Comparison of ENCODE assay signal across 10 cellular contexts in genomic region chr16:27408012-27408601, GRCh38. TPM values are rescaled to one million over a fixed set of nuclear protein-coding genes. Genes with fewer than 3 reads are reported as not detected.
A peak's percentile ranks its signal among the peaks of the same experiment; 100 is the strongest.
DNase-seq lines count a peak whose midpoint lies in the region; ATAC-seq, FAIRE-seq and TF ChIP-seq lines count a peak whose summit lies in the region.
"Had no signal": no experiment of that assay in that cellular context is flagged by ENCODE, and none has a peak within 500 bp of the region (broad histone marks: within the 10 kb centered on the region; RNA-seq: fewer than 3 reads in every experiment).

No MANE protein-coding gene starts in this region.

- H3K23ac ChIP-seq in H1 (ENCODE audit: insufficient read length) (no peak overlapping the region), H9 (ENCODE audit: insufficient read length, low read depth, low read length) (no peak overlapping the region)

- H3K4ac ChIP-seq in H1 (replicated peaks; ENCODE audit: insufficient read length, low read depth, low read length) (no peak overlapping the region), H9 (ENCODE audit: low read depth, low read length) (no peak overlapping the region)

- H4K8ac ChIP-seq in H1 (ENCODE audit: extremely low read depth, insufficient read depth, low read length), result no peak overlapping the region
- H4K8ac ChIP-seq in H9 (replicated peaks; ENCODE audit: insufficient read length, low read depth, low read length), result no peak overlapping the region

- no peak overlapping the region for H3T11ph ChIP-seq in H9 (ENCODE audit: low read length)

- H2BK20ac ChIP-seq in H1 (ENCODE audit: low read length), result no peak overlapping the region
- no peak overlapping the region for H2BK20ac ChIP-seq in H9 (ENCODE audit: low read depth, low read length, poor library complexity, severe bottlenecking)

- no peak overlapping the region for H4K91ac ChIP-seq in H1 (replicated peaks; ENCODE audit: insufficient read length, low read length)
- H4K91ac ChIP-seq in H9 (ENCODE audit: insufficient read length, low read depth, low read length), result no peak overlapping the region

- POLR2A ChIA-PET in RWPE1 (lab: Yijun Ruan, JAX; ENCODE audit: low non-redundant PET), result no interaction called here
- POLR2A ChIA-PET in H1 (lab: Charles Lee; ENCODE audit: partially characterized antibody), result no interaction called here
- POLR2A ChIA-PET in A673 (lab: Charles Lee; ENCODE audit: low non-redundant PET), result no interaction called here

- H3K4me1 ChIP-seq in H1 (replicated peaks in 1 of 4; ENCODE audit: control insufficient read depth in 3 of 4, insufficient read depth in 4 of 4, low read length in 3 of 4) (peaks cover 0 to 6% (median 4%) of the 10 kb centered on the region in 4 experiments; a peak in 3 of 7 replicates), A673 (ENCODE audit: insufficient read depth, low read length, poor library complexity, severe bottlenecking) (no peaks in the 10 kb centered on the region), left ventricle myocardium inferior (peaks cover under 1% of the 10 kb centered on the region), H9 (ENCODE audit: insufficient read depth, low read length) (no peaks in the 10 kb centered on the region)

- CTCF ChIA-PET in RWPE1 (lab: Yijun Ruan, JAX), result no interaction called here
- CTCF ChIA-PET in H1 (lab: Charles Lee; ENCODE audit: partially characterized antibody), result no interaction called here
- CTCF ChIA-PET in A673 (lab: Charles Lee), result no interaction called here

- no peaks in the 10 kb centered on the region for H3K9me3 ChIP-seq in H1 (ENCODE audit: insufficient read depth in 2 of 2, low read depth in 1 of 2, low read length in 1 of 2)
- H3K9me3 ChIP-seq in A673 (ENCODE audit: low read depth, low read length, poor library complexity, severe bottlenecking), result no peaks in the 10 kb centered on the region
- peaks cover 39% of the 10 kb centered on the region for H3K9me3 ChIP-seq in left ventricle myocardium inferior (replicated peaks)
- H3K9me3 ChIP-seq in H9 (ENCODE audit: control insufficient read depth, low read depth, low read length), result no peaks in the 10 kb centered on the region

- H2BK15ac ChIP-seq in H1 (ENCODE audit: low read length) (no peak overlapping the region), H9 (ENCODE audit: low read depth, low read length) (no peak overlapping the region)

- no peak overlapping the region for H3K18ac ChIP-seq in H1 (ENCODE audit: extremely low read depth, low read length)
- H3K18ac ChIP-seq in H9 (ENCODE audit: insufficient read length, low read depth, low read length), result no peak overlapping the region

- DNase-seq in RWPE1 (ENCODE audit: low spot score) (peak; percentile 20), H1 (ENCODE audit: low read depth in 1 of 2, low spot score in 2 of 2) (no peak), A673 (ENCODE audit: low spot score) (no peak), NCI-H146 (lab: John Stamatoyannopoulos, UW) (no peak), left ventricle myocardium inferior (no peak), H9 (no peak)
- DNase-seq: heart left ventricle had no signal

- H2BK12ac ChIP-seq in H1 (ENCODE audit: low read depth, low read length), result no peak overlapping the region
- no peak overlapping the region for H2BK12ac ChIP-seq in H9 (ENCODE audit: insufficient read length, low read depth, low read length)

- H3K27ac Mint-ChIP-seq in H9, result no peak overlapping the region

- peak; percentile 30 for ATAC-seq in GM21723 (IDR thresholded peaks at IDR 0.05; ENCODE audit: unreplicated experiment)

- H4K20me1 ChIP-seq in H1 (replicated peaks in 1 of 2; ENCODE audit: control insufficient read depth in 1 of 2, insufficient read depth in 2 of 2, low read length in 2 of 2), result no peaks in the 10 kb centered on the region
- H4K20me1 ChIP-seq in H9 (ENCODE audit: control insufficient read depth, insufficient read depth, insufficient read length), result no peaks in the 10 kb centered on the region

- H3K36me3 Mint-ChIP-seq in H9 (ENCODE audit: insufficient read depth in 1 of 3, low read depth in 3 of 3), result peaks cover 0 to 11% (median 0%) of the 10 kb centered on the region in 3 experiments; a peak in 3 of 7 replicates

- H2BK5ac ChIP-seq in H1 (ENCODE audit: low read depth, low read length) (no peak overlapping the region), H9 (ENCODE audit: insufficient read length, low read length) (no peak overlapping the region)

- H3K4me3 Mint-ChIP-seq in H9, result no peak overlapping the region

- H3K4me2 ChIP-seq in H1 (ENCODE audit: insufficient read depth in 1 of 2, low read depth in 2 of 2, low read length in 2 of 2) (no peak overlapping the region), H9 (ENCODE audit: insufficient read depth, insufficient read length, low read length) (no peak overlapping the region)

- intact Hi-C loops in A673 (cut with micrococcal nuclease; ENCODE audit: unreplicated experiment), result no loop called here
- intact Hi-C loops in left ventricle myocardium inferior (cut with micrococcal nuclease), result no loop called here

- 85% methylated on average over 3 of the region's 3 CpGs; no CpG with 5 or more reads in 1 of the 2 experiments for WGBS in H1 (ENCODE audit: extremely low coverage in 1 of 2, insufficient coverage in 1 of 2, insufficient read length in 1 of 2, insufficient replicate concordance in 2 of 2, low coverage in 1 of 2, low lambda C conversion rate in 2 of 2, missing lambda C conversion rate in 1 of 2), 2 experiments
- WGBS in H9 (ENCODE audit: extremely low coverage, insufficient read length, low lambda C conversion rate), result no CpG with 5 or more reads among the region's 3 CpGs

- H2AFZ ChIP-seq in H1 (ENCODE audit: low read length) (peak overlapping the region; percentile 57; the same call in 1 of the 2 replicates), H9 (ENCODE audit: low read length) (no peak overlapping the region)

- no peak for FAIRE-seq in H1 (lab: Jason Lieb, UNC)

- peaks cover 21 to 22% of the 10 kb centered on the region in 2 experiments for H3K4me1 Mint-ChIP-seq in H9

- no TSS peak for BruUV-seq in A673 (replicated peaks; lab: Mats Ljungman, UMichigan)

- H4K5ac ChIP-seq in H1 (ENCODE audit: insufficient read length, low read depth, low read length) (no peak overlapping the region), H9 (ENCODE audit: insufficient read length, low read depth, low read length) (no peak overlapping the region)

- H3K56ac ChIP-seq in H1 (replicated peaks; ENCODE audit: insufficient read length, low read depth, low read length) (no peak overlapping the region), H9 (ENCODE audit: insufficient read length, low read depth, low read length) (no peak overlapping the region)

- H3K23me2 ChIP-seq in H1 (ENCODE audit: low read depth, low read length) (no peaks in the 10 kb centered on the region), H9 (ENCODE audit: insufficient read length, low read depth, low read length, poor library complexity, severe bottlenecking) (no peaks in the 10 kb centered on the region)

- H3K27me3 ChIP-seq in H1 (replicated peaks in 1 of 4; ENCODE audit: control insufficient read depth in 3 of 4, extremely low read depth in 1 of 4, insufficient read depth in 3 of 4, low read length in 3 of 4) (no peaks in the 10 kb centered on the region), A673 (replicated peaks; ENCODE audit: insufficient read depth, low read depth, low read length, poor library complexity) (no peaks in the 10 kb centered on the region), left ventricle myocardium inferior (ENCODE audit: low read depth) (peaks cover 47% of the 10 kb centered on the region), H9 (ENCODE audit: insufficient read depth, low read length) (no peaks in the 10 kb centered on the region)

- TF ChIP-seq POLR2A in H1 (IDR thresholded peaks at IDR 0.05; ENCODE audit: control extremely low read depth in 1 of 2, low read depth in 2 of 2, low read length in 2 of 2), result no peak

- H3K9ac ChIP-seq in H1 (replicated peaks in 1 of 4; ENCODE audit: extremely low read depth in 1 of 4, low read depth in 3 of 4, low read length in 3 of 4) (no peak overlapping the region), H9 (ENCODE audit: extremely low read depth, insufficient read length, low read length) (no peak overlapping the region)

- no peaks in the 10 kb centered on the region for H3K36me3 ChIP-seq in H1 (ENCODE audit: control insufficient read depth in 2 of 4, insufficient read depth in 4 of 4, low read length in 3 of 4)
- no peaks in the 10 kb centered on the region for H3K36me3 ChIP-seq in A673 (ENCODE audit: insufficient read depth, low read length, poor library complexity, severe bottlenecking)
- H3K36me3 ChIP-seq in left ventricle myocardium inferior, result no peaks in the 10 kb centered on the region
- H3K36me3 ChIP-seq: heart left ventricle, thoracic aorta had no signal

- no peak for TF ChIP-seq CTCF in RWPE1 (conservative IDR thresholded peaks at IDR 0.05; ENCODE audit: low read depth)
- no peak for TF ChIP-seq CTCF in H1 (IDR thresholded peaks at IDR 0.05; ENCODE audit: control extremely low read depth in 1 of 3, insufficient read depth in 1 of 3, low read depth in 1 of 3, low read length in 3 of 3)
- no peak for TF ChIP-seq CTCF in A673 (conservative IDR thresholded peaks at IDR 0.05; ENCODE audit: low read depth, low read length)
- TF ChIP-seq CTCF in left ventricle myocardium inferior (IDR thresholded peaks at IDR 0.05; ENCODE audit: borderline replicate concordance), result no peak
- TF ChIP-seq CTCF in H9 (conservative IDR thresholded peaks at IDR 0.05), result no peak

- H3K79me1 ChIP-seq in H1 (ENCODE audit: low read depth, low read length) (no peaks in the 10 kb centered on the region), H9 (ENCODE audit: insufficient read depth, low read depth, low read length, poor library complexity, severe bottlenecking) (no peaks in the 10 kb centered on the region)

- H3K4me3 ChIP-seq in GM08714 (ENCODE audit: low read length) (peak overlapping the region; percentile 54; the same call in 1 of the 2 replicates), H1 (ENCODE audit: extremely low read depth in 1 of 4, insufficient read depth in 2 of 4, low read depth in 3 of 4, low read length in 4 of 4) (no peak overlapping the region), A673 (ENCODE audit: low read depth, low read length, poor library complexity, severe bottlenecking) (no peak overlapping the region), left ventricle myocardium inferior (no peak overlapping the region)
- H3K4me3 ChIP-seq: heart left ventricle, thoracic aorta had no signal

- H3K14ac ChIP-seq in H1 (ENCODE audit: insufficient read length) (no peak overlapping the region), H9 (ENCODE audit: insufficient read depth, low read length) (no peak overlapping the region)

- peaks cover 5 to 19% of the 10 kb centered on the region in 2 experiments for H3K9me3 Mint-ChIP-seq in H9

- TF ChIP-seq RAD21 in H1 (IDR thresholded peaks at IDR 0.05 in 1 of 2, conservative IDR thresholded peaks at IDR 0.05 in 1 of 2; ENCODE audit: low read depth in 2 of 2, low read length in 2 of 2), result no peak

- TF ChIP-seq EP300 in H1 (IDR thresholded peaks at IDR 0.05; ENCODE audit: borderline replicate concordance in 1 of 2, low read depth in 2 of 2, low read length in 2 of 2), result no peak

- H3K27ac ChIP-seq in RWPE1 (no peak overlapping the region), H1 (ENCODE audit: low read depth, low read length) (no peak overlapping the region), A673 (ENCODE audit: low read depth, low read length, poor library complexity, severe bottlenecking) (no peak overlapping the region), left ventricle myocardium inferior (replicated peaks) (no peak overlapping the region), H9 (ENCODE audit: insufficient read length, low read depth, low read length) (no peak overlapping the region)
- H3K27ac ChIP-seq: thoracic aorta had no signal

- no peak overlapping the region for H2BK120ac ChIP-seq in H1 (replicated peaks; ENCODE audit: low read depth, low read length)
- no peak overlapping the region for H2BK120ac ChIP-seq in H9 (ENCODE audit: low read depth, low read length, poor library complexity, severe bottlenecking)

- H3K79me2 ChIP-seq in H1 (ENCODE audit: control insufficient read depth in 1 of 2, insufficient read depth in 2 of 2, low read length in 2 of 2), result no peaks in the 10 kb centered on the region
- H3K79me2 ChIP-seq in H9 (ENCODE audit: insufficient read depth, low read length), result no peaks in the 10 kb centered on the region

- H2AK5ac ChIP-seq in H1 (ENCODE audit: low read depth, low read length), result no peak overlapping the region
- H2AK5ac ChIP-seq in H9 (ENCODE audit: insufficient read length, low read length), result no peak overlapping the region

- 0 out of 2 replicates have a peak, but pooled peaks cover 1% of the 10 kb centered on the region for H3K27me3 Mint-ChIP-seq in H9 (ENCODE audit: low read depth)

RNA-seq across cellular contexts. Expression of gene IL21R, which starts 6.1 kb away (rescaled TPM):
- total RNA-seq in H1 (2021; fragmentation: NEBNext Ultra II Directional; extraction: Animal tissue kit (Norgen Biotek cat#: 25700)), result 0.34 TPM in 2 replicates
- 0.70 and 0.75 TPM in 2 replicates for polyA plus RNA-seq in H1 (2011; rRNA removed)
- 0.79 TPM for polyA plus RNA-seq in H1 (2011; cell fraction: cytosol; rRNA removed)
- 0.43 TPM for polyA plus RNA-seq in H1 (2011; cell fraction: nucleus; rRNA removed)
- polyA plus RNA-seq in H1 (2012, experiment 1 of 2), result 0.29 to 0.58 TPM (median 0.34 TPM) in 4 replicates
- polyA plus RNA-seq in H1 (2012, experiment 2 of 2), result 0.33 TPM
- polyA plus RNA-seq in H1 (2013, experiment 1 of 2), result 0.97 TPM
- polyA plus RNA-seq in H1 (2013, experiment 2 of 2), result 0.96 TPM
- polyA minus RNA-seq in H1 (2011; rRNA and poly(A)+ RNA removed), result 1.1 and 1.9 TPM in 2 replicates
- polyA minus RNA-seq in H1 (2011; cell fraction: cytosol; rRNA and poly(A)+ RNA removed), result not detected
- polyA minus RNA-seq in H1 (2011; cell fraction: nucleus; rRNA and poly(A)+ RNA removed), result not detected
- total RNA-seq in A673 (2021) (0.19 and 0.39 TPM in 2 replicates), left ventricle myocardium inferior (0.05 TPM), H9 (2021) (0.07 and 0.11 TPM in 2 replicates)
